Comparison of ENCODE assay signal across 13 cellular contexts in genomic region chr3:161348791-161349400, GRCh38. TPM values are rescaled to one million over a fixed set of nuclear protein-coding genes. Genes with fewer than 3 reads are reported as not detected.
A peak's percentile ranks its signal among the peaks of the same experiment; 100 is the strongest.
DNase-seq lines count a peak whose midpoint lies in the region; ATAC-seq and TF ChIP-seq lines count a peak whose summit lies in the region.
"Had no signal": no experiment of that assay in that cellular context is flagged by ENCODE, and none has a peak within 500 bp of the region (broad histone marks: within the 10 kb centered on the region; RNA-seq: fewer than 3 reads in every experiment).

No MANE protein-coding gene starts in this region.

- no peaks in the 10 kb centered on the region for H3K36me3 ChIP-seq in PC-9 (ENCODE audit: low read depth)

- H3K4me2 ChIP-seq in PC-9: peak overlapping the region; percentile 38; the same call in 1 of the 2 replicates

- intact Hi-C loops in PC-9 (cut with micrococcal nuclease; ENCODE audit: unreplicated experiment): no loop called here

- H3K9me3 ChIP-seq in PC-9 (ENCODE audit: insufficient read depth, low read depth): no peaks in the 10 kb centered on the region

- no peaks in the 10 kb centered on the region for H3K79me2 ChIP-seq in PC-9 (ENCODE audit: low read depth)

- DNase-seq in COLO829 (ENCODE audit: low spot score) (peak; percentile 54), PC-9 (no peak), foreskin keratinocyte (peak in 1 of 2 donors; percentile 36)
- DNase-seq: activated CD4-positive, alpha-beta T cell treated with anti-CD3 and anti-CD28 coated beads, Interleukin-2, amount 50 U/mL, for 48 hours; dermis blood vessel endothelial cell; stimulated activated CD4-positive, alpha-beta T cell treated with anti-CD3 and anti-CD28 coated beads, Interleukin-4, amount 100 ng/mL, for 4 hours had no signal

- H3K27ac ChIP-seq in PC-9: no peak overlapping the region
- H3K27ac ChIP-seq in foreskin keratinocyte: no peak overlapping the region

- no peaks in the 10 kb centered on the region for H4K20me1 ChIP-seq in PC-9 (ENCODE audit: insufficient read depth)

- no peak for TF ChIP-seq CTCF in PC-9 (conservative IDR thresholded peaks at IDR 0.05)
- no peak for TF ChIP-seq CTCF in foreskin keratinocyte (conservative IDR thresholded peaks at IDR 0.05)

- BruUV-seq in PC-9 (replicated peaks; lab: Mats Ljungman, UMichigan): no TSS peak

- no peaks in the 10 kb centered on the region for H3K27me3 ChIP-seq in PC-9 (ENCODE audit: insufficient read depth, low read depth)
- H3K27me3 ChIP-seq in foreskin keratinocyte: no peaks in the 10 kb centered on the region

- POLR2A ChIA-PET in PC-9 (lab: Charles Lee; ENCODE audit: unreplicated experiment): no interaction called here

- no peaks in the 10 kb centered on the region; the same call in 1 of the 2 replicates for H3K9me2 ChIP-seq in PC-9 (ENCODE audit: insufficient read depth)

- H3F3A ChIP-seq in PC-9 (ENCODE audit: insufficient read depth, low read depth): peaks cover 24% of the 10 kb centered on the region

- ATAC-seq in GM19351 (IDR thresholded peaks at IDR 0.05; ENCODE audit: unreplicated experiment) (peak; percentile 38), foreskin keratinocyte (peak; percentile 4), GM19452 (IDR thresholded peaks at IDR 0.05; ENCODE audit: unreplicated experiment) (no peak), HG03045 (IDR thresholded peaks at IDR 0.05; ENCODE audit: unreplicated experiment) (no peak), HG03039 (IDR thresholded peaks at IDR 0.05; ENCODE audit: unreplicated experiment) (no peak), HG03442 (IDR thresholded peaks at IDR 0.05; ENCODE audit: unreplicated experiment) (no peak)

- H3K4me3 ChIP-seq in PC-9: no peak overlapping the region

- H3K4me1 ChIP-seq in PC-9 (replicated peaks; ENCODE audit: insufficient read depth) (peaks cover 36% of the 10 kb centered on the region), foreskin keratinocyte (peaks cover 16% of the 10 kb centered on the region)

- H2AFZ ChIP-seq in PC-9: no peak overlapping the region

- CTCF ChIA-PET in PC-9 (lab: Charles Lee): no interaction called here

RNA-seq across cellular contexts. Expression of gene SPTSSB, which starts 22.4 kb away (rescaled TPM):
- total RNA-seq in PC-9 (2021) (1.2 and 4.0 TPM in 2 replicates), foreskin keratinocyte (0.03 TPM in 1 of 2 replicates, not detected in the other)
- 0.02 TPM in 1 of 2 replicates, not detected in the other for polyA plus RNA-seq in foreskin keratinocyte
- total RNA-seq: dermis blood vessel endothelial cell; fibroblast of villous mesenchyme; T-helper 1 cell treated with Interleukin-12 subunit alpha and Interleukin-12 subunit beta and Interleukin-4 antibody, amounts not matched to agents 30 ng/mL and 1 ng/mL, for 36 hours had no signal

Comparison
In these comparisons a context has a peak if more than half of its experiments do, and no peak if none do; other contexts are left out.
1. ATAC-seq: peak in GM19351 (single experiment) and foreskin keratinocyte (single experiment); none in GM19452 (single experiment), HG03045 (single experiment), HG03039 (single experiment) and HG03442 (single experiment).